1 cellular context compared by ENCODE assay signal in the genomic region with DNA sequence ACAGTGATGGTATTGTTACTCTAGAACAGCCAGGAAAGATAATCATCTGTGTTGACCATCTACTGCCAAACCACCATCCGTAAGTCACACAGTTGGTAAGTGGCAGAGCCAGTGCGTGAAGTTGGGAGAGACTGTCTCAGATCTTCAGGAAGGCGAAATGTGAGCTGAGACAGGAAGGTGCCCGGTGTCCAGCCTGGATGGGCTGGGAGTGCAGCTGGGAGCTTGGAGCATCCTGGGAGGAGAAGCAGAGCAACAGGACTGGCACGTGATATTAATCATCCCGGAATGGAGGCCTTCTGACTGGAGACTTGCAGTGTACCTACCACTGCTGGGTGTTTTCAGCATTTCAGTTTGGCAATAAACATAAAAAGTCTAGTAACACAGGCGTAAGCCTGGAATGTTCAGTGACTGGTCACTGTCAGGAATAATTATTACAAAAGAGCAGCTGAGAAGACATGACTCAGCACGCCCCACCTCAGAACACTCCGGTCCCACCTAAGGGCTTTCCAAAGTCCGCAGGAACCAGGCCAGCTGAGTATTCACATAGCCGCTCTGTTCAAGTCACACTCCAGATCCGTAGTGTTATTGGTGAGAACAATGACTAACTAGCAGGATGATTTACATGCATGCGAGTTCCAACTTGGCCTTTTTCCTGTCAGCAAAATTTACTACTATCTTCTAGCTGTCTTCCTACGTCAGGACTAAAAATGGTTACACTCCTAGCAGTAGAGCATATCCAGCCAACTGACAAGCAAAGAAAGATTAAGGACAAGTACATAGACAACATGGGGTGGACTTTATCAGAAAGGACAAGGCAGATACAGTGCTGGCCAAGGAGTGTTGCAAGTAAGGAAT.
TF ChIP-seq lines count a peak whose summit lies in the region.

No MANE protein-coding gene starts in this region.

TF ChIP-seq in HepG2, 621 proteins besides CTCF, POLR2A, EP300 and RAD21 (continued from another document and continues in another):
- TF ChIP-seq, protein P1, sequence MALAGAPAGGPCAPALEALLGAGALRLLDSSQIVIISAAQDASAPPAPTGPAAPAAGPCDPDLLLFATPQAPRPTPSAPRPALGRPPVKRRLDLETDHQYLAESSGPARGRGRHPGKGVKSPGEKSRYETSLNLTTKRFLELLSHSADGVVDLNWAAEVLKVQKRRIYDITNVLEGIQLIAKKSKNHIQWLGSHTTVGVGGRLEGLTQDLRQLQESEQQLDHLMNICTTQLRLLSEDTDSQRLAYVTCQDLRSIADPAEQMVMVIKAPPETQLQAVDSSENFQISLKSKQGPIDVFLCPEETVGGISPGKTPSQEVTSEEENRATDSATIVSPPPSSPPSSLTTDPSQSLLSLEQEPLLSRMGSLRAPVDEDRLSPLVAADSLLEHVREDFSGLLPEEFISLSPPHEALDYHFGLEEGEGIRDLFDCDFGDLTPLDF (CRISPR knock-in tag; IDR thresholded peaks at IDR 0.05): no peak
- TF ChIP-seq POLR2G (IDR thresholded peaks at IDR 0.05; ENCODE audit: low read depth, low read length) (peak; percentile 68), MAZ (IDR thresholded peaks at IDR 0.05; ENCODE audit: borderline replicate concordance, low read depth, low read length) (no peak), MAZ (CRISPR knock-in tag; IDR thresholded peaks at IDR 0.05; ENCODE audit: low read depth) (no peak), ZNF703 (CRISPR knock-in tag; IDR thresholded peaks at IDR 0.05; ENCODE audit: borderline replicate concordance) (no peak), PRDM4 (CRISPR knock-in tag; IDR thresholded peaks at IDR 0.05; ENCODE audit: borderline replicate concordance) (no peak), ZNF230 (CRISPR knock-in tag; IDR thresholded peaks at IDR 0.05) (no peak), ZNF558 (CRISPR knock-in tag; IDR thresholded peaks at IDR 0.05; ENCODE audit: borderline replicate concordance) (no peak), KDM4B (CRISPR knock-in tag; IDR thresholded peaks at IDR 0.05) (no peak), ZSCAN21 (CRISPR knock-in tag; IDR thresholded peaks at IDR 0.05; ENCODE audit: borderline replicate concordance) (no peak), MYC (CRISPR knock-in tag; IDR thresholded peaks at IDR 0.05; ENCODE audit: borderline replicate concordance) (no peak), BRD4 (CRISPR knock-in tag; IDR thresholded peaks at IDR 0.05) (no peak), ZNF652 (CRISPR knock-in tag; IDR thresholded peaks at IDR 0.05; ENCODE audit: borderline replicate concordance, low read depth) (no peak), ZNF326 (CRISPR knock-in tag; IDR thresholded peaks at IDR 0.05; ENCODE audit: borderline replicate concordance) (no peak), THYN1 (CRISPR knock-in tag; IDR thresholded peaks at IDR 0.05; ENCODE audit: borderline replicate concordance, low read depth) (no peak), RBFOX2 (IDR thresholded peaks at IDR 0.05; ENCODE audit: low read depth, low read length) (peak; percentile 48), MAFG (CRISPR knock-in tag; IDR thresholded peaks at IDR 0.05) (peak; percentile 86), ELF3 (CRISPR knock-in tag; IDR thresholded peaks at IDR 0.05) (0 out of 2 replicates have a peak, but pooled peaks have one; percentile 5), CREB1 (IDR thresholded peaks at IDR 0.05) (no peak), CREB1 (CRISPR knock-in tag; IDR thresholded peaks at IDR 0.05) (no peak), ATF3 (CRISPR knock-in tag; IDR thresholded peaks at IDR 0.05) (no peak), ZNF124 (CRISPR knock-in tag; IDR thresholded peaks at IDR 0.05) (no peak), ZKSCAN8 (CRISPR knock-in tag; IDR thresholded peaks at IDR 0.05; ENCODE audit: borderline replicate concordance) (no peak), MIXL1 (CRISPR knock-in tag; IDR thresholded peaks at IDR 0.05) (no peak), ZFP90 (CRISPR knock-in tag; IDR thresholded peaks at IDR 0.05; ENCODE audit: borderline replicate concordance) (no peak), ZBTB43 (CRISPR knock-in tag; conservative IDR thresholded peaks at IDR 0.05) (no peak), ZNF644 (CRISPR knock-in tag; IDR thresholded peaks at IDR 0.05; ENCODE audit: low read depth) (0 out of 2 replicates have a peak, but pooled peaks have one; percentile 12), ZNF430 (CRISPR knock-in tag; IDR thresholded peaks at IDR 0.05) (no peak), PAWR (CRISPR knock-in tag; IDR thresholded peaks at IDR 0.05; ENCODE audit: borderline replicate concordance) (no peak), IRX3 (CRISPR knock-in tag; IDR thresholded peaks at IDR 0.05; ENCODE audit: borderline replicate concordance, low read depth) (no peak), ZNF260 (CRISPR knock-in tag; IDR thresholded peaks at IDR 0.05; ENCODE audit: borderline replicate concordance, low read depth) (no peak), ZNF20 (CRISPR knock-in tag; IDR thresholded peaks at IDR 0.05) (no peak), ZNF251 (CRISPR knock-in tag; IDR thresholded peaks at IDR 0.05) (no peak), ZNF619 (CRISPR knock-in tag; IDR thresholded peaks at IDR 0.05) (no peak), SOX13 (IDR thresholded peaks at IDR 0.05) (no peak), SOX13 (CRISPR knock-in tag; conservative IDR thresholded peaks at IDR 0.05 in 1 of 2, IDR thresholded peaks at IDR 0.05 in 1 of 2) (peak in 1 of 2 experiments; percentile 65; a peak in 1 of 4 replicates), ESRRA (CRISPR knock-in tag; IDR thresholded peaks at IDR 0.05; ENCODE audit: low read depth) (no peak), HNRNPUL1 (IDR thresholded peaks at IDR 0.05; ENCODE audit: low read depth, low read length) (no peak), NBN (conservative IDR thresholded peaks at IDR 0.05) (no peak), HDAC6 (IDR thresholded peaks at IDR 0.05; ENCODE audit: low read depth, low read length) (no peak), ZNF747 (CRISPR knock-in tag; IDR thresholded peaks at IDR 0.05; ENCODE audit: borderline replicate concordance) (no peak), ZBTB44 (CRISPR knock-in tag; IDR thresholded peaks at IDR 0.05) (no peak), PCBP2 (optimal IDR thresholded peaks at IDR 0.05; ENCODE audit: low read depth, low read length, poor library complexity, severe bottlenecking) (no peak), CBFB (CRISPR knock-in tag; IDR thresholded peaks at IDR 0.05) (no peak), RELA (CRISPR knock-in tag; IDR thresholded peaks at IDR 0.05) (peak; percentile 91; the same call in 1 of the 2 replicates)
- TF ChIP-seq, protein P2, sequence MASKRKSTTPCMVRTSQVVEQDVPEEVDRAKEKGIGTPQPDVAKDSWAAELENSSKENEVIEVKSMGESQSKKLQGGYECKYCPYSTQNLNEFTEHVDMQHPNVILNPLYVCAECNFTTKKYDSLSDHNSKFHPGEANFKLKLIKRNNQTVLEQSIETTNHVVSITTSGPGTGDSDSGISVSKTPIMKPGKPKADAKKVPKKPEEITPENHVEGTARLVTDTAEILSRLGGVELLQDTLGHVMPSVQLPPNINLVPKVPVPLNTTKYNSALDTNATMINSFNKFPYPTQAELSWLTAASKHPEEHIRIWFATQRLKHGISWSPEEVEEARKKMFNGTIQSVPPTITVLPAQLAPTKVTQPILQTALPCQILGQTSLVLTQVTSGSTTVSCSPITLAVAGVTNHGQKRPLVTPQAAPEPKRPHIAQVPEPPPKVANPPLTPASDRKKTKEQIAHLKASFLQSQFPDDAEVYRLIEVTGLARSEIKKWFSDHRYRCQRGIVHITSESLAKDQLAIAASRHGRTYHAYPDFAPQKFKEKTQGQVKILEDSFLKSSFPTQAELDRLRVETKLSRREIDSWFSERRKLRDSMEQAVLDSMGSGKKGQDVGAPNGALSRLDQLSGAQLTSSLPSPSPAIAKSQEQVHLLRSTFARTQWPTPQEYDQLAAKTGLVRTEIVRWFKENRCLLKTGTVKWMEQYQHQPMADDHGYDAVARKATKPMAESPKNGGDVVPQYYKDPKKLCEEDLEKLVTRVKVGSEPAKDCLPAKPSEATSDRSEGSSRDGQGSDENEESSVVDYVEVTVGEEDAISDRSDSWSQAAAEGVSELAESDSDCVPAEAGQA (IDR thresholded peaks at IDR 0.05; ENCODE audit: low read depth): no peak
- TF ChIP-seq, protein P2 (CRISPR knock-in tag; IDR thresholded peaks at IDR 0.05; ENCODE audit: borderline replicate concordance): no peak
- TF ChIP-seq, protein P3, sequence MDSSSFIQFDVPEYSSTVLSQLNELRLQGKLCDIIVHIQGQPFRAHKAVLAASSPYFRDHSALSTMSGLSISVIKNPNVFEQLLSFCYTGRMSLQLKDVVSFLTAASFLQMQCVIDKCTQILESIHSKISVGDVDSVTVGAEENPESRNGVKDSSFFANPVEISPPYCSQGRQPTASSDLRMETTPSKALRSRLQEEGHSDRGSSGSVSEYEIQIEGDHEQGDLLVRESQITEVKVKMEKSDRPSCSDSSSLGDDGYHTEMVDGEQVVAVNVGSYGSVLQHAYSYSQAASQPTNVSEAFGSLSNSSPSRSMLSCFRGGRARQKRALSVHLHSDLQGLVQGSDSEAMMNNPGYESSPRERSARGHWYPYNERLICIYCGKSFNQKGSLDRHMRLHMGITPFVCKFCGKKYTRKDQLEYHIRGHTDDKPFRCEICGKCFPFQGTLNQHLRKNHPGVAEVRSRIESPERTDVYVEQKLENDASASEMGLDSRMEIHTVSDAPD (CRISPR knock-in tag; IDR thresholded peaks at IDR 0.05): 0 out of 2 replicates have a peak, but pooled peaks have one; percentile 70
- TF ChIP-seq, protein P4, sequence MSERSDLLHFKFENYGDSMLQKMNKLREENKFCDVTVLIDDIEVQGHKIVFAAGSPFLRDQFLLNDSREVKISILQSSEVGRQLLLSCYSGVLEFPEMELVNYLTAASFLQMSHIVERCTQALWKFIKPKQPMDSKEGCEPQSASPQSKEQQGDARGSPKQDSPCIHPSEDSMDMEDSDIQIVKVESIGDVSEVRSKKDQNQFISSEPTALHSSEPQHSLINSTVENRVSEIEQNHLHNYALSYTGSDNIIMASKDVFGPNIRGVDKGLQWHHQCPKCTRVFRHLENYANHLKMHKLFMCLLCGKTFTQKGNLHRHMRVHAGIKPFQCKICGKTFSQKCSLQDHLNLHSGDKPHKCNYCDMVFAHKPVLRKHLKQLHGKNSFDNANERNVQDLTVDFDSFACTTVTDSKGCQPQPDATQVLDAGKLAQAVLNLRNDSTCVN (CRISPR knock-in tag; IDR thresholded peaks at IDR 0.05; ENCODE audit: borderline replicate concordance): no peak
